Comparison of ENCODE assay signal across 26 cellular contexts in genomic region chr3:77546246-77546645, GRCh38.
"Had no signal": no experiment of that assay in that cellular context is flagged by ENCODE, and none has a peak within 500 bp of the region (broad histone marks: within the 10 kb centered on the region; RNA-seq: fewer than 3 reads in every experiment).

No MANE protein-coding gene starts in this region.

- H3K79me2 ChIP-seq: parathyroid adenoma had no signal

- H3K9ac ChIP-seq: neural progenitor cell, parathyroid adenoma had no signal

- H3K4me3 ChIP-seq: neural progenitor cell, ovary, psoas muscle, right lobe of liver, sigmoid colon, stomach, thoracic aorta, thyroid gland, tibial nerve, upper lobe of left lung, uterus had no signal

- H3K27me3 ChIP-seq: neural progenitor cell, ovary, right lobe of liver, sigmoid colon, stomach, thyroid gland, tibial nerve, upper lobe of left lung, uterus had no signal

- H3K4me2 ChIP-seq: neural progenitor cell had no signal

- H2AFZ ChIP-seq: neural progenitor cell, parathyroid adenoma had no signal

- H3K4me1 ChIP-seq: parathyroid adenoma, psoas muscle, right lobe of liver, sigmoid colon, stomach, thyroid gland, tibial nerve, upper lobe of left lung, uterus had no signal

- H3K36me3 ChIP-seq: neural progenitor cell, ovary, right lobe of liver, sigmoid colon, stomach, thoracic aorta, thyroid gland, tibial nerve, upper lobe of left lung, uterus had no signal

- DNase-seq: naive thymus-derived CD8-positive, alpha-beta T cell; occipital lobe; ovary; posterior cingulate gyrus; psoas muscle; right cardiac atrium; right lobe of liver; sigmoid colon; small intestine; stimulated activated CD4-positive, alpha-beta T cell treated with anti-CD3 and anti-CD28 coated beads, Interleukin-15, amount 100 ng/mL, for 24 hours; stimulated activated CD4-positive, alpha-beta T cell treated with anti-CD3 and anti-CD28 coated beads, Interleukin-2, amount 100 ng/mL, for 24 hours; stimulated activated CD4-positive, alpha-beta T cell treated with anti-CD3 and anti-CD28 coated beads, Interleukin-2, amount 100 ng/mL, for 48 hours; stimulated activated CD4-positive, alpha-beta T cell treated with anti-CD3 and anti-CD28 coated beads, Interleukin-4, amount 100 ng/mL, for 24 hours; stimulated activated naive B cell treated with anti-CD40 and anti-IgM and Interleukin-4, amounts not matched to agents 10 μg/mL and 1 μg/mL and 100 μg/mL, for 72 hours; stimulated activated naive CD4-positive, alpha-beta T cell treated with Interleukin-2 at 50 U/mL for 16 hours; stomach; trophoblast cell; upper lobe of left lung; uterus had no signal

- H3K9me3 ChIP-seq: ovary, psoas muscle, right lobe of liver, sigmoid colon, stomach, thoracic aorta, thyroid gland, tibial nerve, upper lobe of left lung, uterus had no signal

- FAIRE-seq: small intestine had no signal

- ATAC-seq: naive thymus-derived CD8-positive, alpha-beta T cell; natural killer cell treated with Interleukin-12 subunit alpha and Interleukin-12 subunit beta and Interleukin-15 and Interleukin-18, amount 100 ng/mL, for 72 hours; psoas muscle; right cardiac atrium; right lobe of liver; stimulated activated effector memory CD8-positive, alpha-beta T cell treated with anti-CD3 and anti-CD28 coated beads, Interleukin-12 subunit alpha, Interleukin-12 subunit beta, amount 100 ng/mL, for 72 hours; stimulated activated naive B cell treated with anti-CD40 and anti-IgM and Interleukin-4, amounts not matched to agents 10 μg/mL and 1 μg/mL and 100 μg/mL, for 72 hours had no signal

- H3K27ac ChIP-seq: neural progenitor cell, ovary, parathyroid adenoma, psoas muscle, right lobe of liver, sigmoid colon, stomach, thoracic aorta, thyroid gland, tibial nerve, upper lobe of left lung, uterus had no signal
